In genomic region chr4:17560065-17560673, GRCh38 we compare ENCODE assay signal across 1 cellular context.
TF ChIP-seq lines count a peak whose summit lies in the region.

No MANE protein-coding gene starts in this region.

TF ChIP-seq in HepG2, 621 proteins besides CTCF, POLR2A, EP300 and RAD21 (continued from another document and continues in another):
- no peak; the same call in 1 of the 2 replicates for TF ChIP-seq ZNF687 (CRISPR knock-in tag; IDR thresholded peaks at IDR 0.05)
- no peak for TF ChIP-seq KDM6A (CRISPR knock-in tag; IDR thresholded peaks at IDR 0.05; ENCODE audit: low read depth)
- no peak for TF ChIP-seq MAF1 (CRISPR knock-in tag; IDR thresholded peaks at IDR 0.05; ENCODE audit: borderline replicate concordance)
- TF ChIP-seq RARA (CRISPR knock-in tag; IDR thresholded peaks at IDR 0.05), result peak; percentile 65
- no peak for TF ChIP-seq KMT2B (CRISPR knock-in tag; IDR thresholded peaks at IDR 0.05)
- TF ChIP-seq MED1 (CRISPR knock-in tag; IDR thresholded peaks at IDR 0.05), result no peak
- peak; percentile 82 for TF ChIP-seq KDM1A (CRISPR knock-in tag; IDR thresholded peaks at IDR 0.05)
- no peak for TF ChIP-seq DMTF1 (CRISPR knock-in tag; IDR thresholded peaks at IDR 0.05)
- TF ChIP-seq PCBP2 (optimal IDR thresholded peaks at IDR 0.05; ENCODE audit: low read depth, low read length, poor library complexity, severe bottlenecking), result no peak
- no peak for TF ChIP-seq SMYD3 (CRISPR knock-in tag; IDR thresholded peaks at IDR 0.05)
- TF ChIP-seq MAFK (conservative IDR thresholded peaks at IDR 0.05 in 1 of 2, IDR thresholded peaks at IDR 0.05 in 1 of 2; ENCODE audit: low read length in 2 of 2), result no peak
- no peak for TF ChIP-seq POLR2G (IDR thresholded peaks at IDR 0.05; ENCODE audit: low read depth, low read length)
- TF ChIP-seq FOXA1 (IDR thresholded peaks at IDR 0.05), result no peak
- TF ChIP-seq FOXA1 (CRISPR knock-in tag; IDR thresholded peaks at IDR 0.05), result no peak
- no peak for TF ChIP-seq MATR3 (CRISPR knock-in tag; IDR thresholded peaks at IDR 0.05)
- TF ChIP-seq, protein P1, sequence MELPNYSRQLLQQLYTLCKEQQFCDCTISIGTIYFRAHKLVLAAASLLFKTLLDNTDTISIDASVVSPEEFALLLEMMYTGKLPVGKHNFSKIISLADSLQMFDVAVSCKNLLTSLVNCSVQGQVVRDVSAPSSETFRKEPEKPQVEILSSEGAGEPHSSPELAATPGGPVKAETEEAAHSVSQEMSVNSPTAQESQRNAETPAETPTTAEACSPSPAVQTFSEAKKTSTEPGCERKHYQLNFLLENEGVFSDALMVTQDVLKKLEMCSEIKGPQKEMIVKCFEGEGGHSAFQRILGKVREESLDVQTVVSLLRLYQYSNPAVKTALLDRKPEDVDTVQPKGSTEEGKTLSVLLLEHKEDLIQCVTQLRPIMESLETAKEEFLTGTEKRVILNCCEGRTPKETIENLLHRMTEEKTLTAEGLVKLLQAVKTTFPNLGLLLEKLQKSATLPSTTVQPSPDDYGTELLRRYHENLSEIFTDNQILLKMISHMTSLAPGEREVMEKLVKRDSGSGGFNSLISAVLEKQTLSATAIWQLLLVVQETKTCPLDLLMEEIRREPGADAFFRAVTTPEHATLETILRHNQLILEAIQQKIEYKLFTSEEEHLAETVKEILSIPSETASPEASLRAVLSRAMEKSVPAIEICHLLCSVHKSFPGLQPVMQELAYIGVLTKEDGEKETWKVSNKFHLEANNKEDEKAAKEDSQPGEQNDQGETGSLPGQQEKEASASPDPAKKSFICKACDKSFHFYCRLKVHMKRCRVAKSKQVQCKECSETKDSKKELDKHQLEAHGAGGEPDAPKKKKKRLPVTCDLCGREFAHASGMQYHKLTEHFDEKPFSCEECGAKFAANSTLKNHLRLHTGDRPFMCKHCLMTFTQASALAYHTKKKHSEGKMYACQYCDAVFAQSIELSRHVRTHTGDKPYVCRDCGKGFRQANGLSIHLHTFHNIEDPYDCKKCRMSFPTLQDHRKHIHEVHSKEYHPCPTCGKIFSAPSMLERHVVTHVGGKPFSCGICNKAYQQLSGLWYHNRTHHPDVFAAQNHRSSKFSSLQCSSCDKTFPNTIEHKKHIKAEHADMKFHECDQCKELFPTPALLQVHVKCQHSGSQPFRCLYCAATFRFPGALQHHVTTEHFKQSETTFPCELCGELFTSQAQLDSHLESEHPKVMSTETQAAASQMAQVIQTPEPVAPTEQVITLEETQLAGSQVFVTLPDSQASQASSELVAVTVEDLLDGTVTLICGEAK (IDR thresholded peaks at IDR 0.05), result no peak
- TF ChIP-seq, protein P1 (CRISPR knock-in tag; IDR thresholded peaks at IDR 0.05), result no peak; the same call in 1 of the 2 replicates
- no peak for TF ChIP-seq SUZ12 (IDR thresholded peaks at IDR 0.05; ENCODE audit: low read depth, low read length)
- TF ChIP-seq ATF7 (IDR thresholded peaks at IDR 0.05), result peak; percentile 61
- no peak for TF ChIP-seq ATF7 (CRISPR knock-in tag; IDR thresholded peaks at IDR 0.05)
- no peak for TF ChIP-seq GLMP (CRISPR knock-in tag; IDR thresholded peaks at IDR 0.05; ENCODE audit: borderline replicate concordance)
- TF ChIP-seq ZNF329 (CRISPR knock-in tag; IDR thresholded peaks at IDR 0.05; ENCODE audit: low read depth), result no peak
- no peak for TF ChIP-seq ONECUT2 (CRISPR knock-in tag; IDR thresholded peaks at IDR 0.05)
- TF ChIP-seq CSRNP1 (CRISPR knock-in tag; IDR thresholded peaks at IDR 0.05), result no peak
- no peak for TF ChIP-seq EEA1 (CRISPR knock-in tag; IDR thresholded peaks at IDR 0.05; ENCODE audit: borderline replicate concordance)
- no peak for TF ChIP-seq ZNF333 (CRISPR knock-in tag; IDR thresholded peaks at IDR 0.05; ENCODE audit: borderline replicate concordance)
- TF ChIP-seq ZNF841 (CRISPR knock-in tag; IDR thresholded peaks at IDR 0.05; ENCODE audit: borderline replicate concordance), result no peak
- TF ChIP-seq, protein P2, sequence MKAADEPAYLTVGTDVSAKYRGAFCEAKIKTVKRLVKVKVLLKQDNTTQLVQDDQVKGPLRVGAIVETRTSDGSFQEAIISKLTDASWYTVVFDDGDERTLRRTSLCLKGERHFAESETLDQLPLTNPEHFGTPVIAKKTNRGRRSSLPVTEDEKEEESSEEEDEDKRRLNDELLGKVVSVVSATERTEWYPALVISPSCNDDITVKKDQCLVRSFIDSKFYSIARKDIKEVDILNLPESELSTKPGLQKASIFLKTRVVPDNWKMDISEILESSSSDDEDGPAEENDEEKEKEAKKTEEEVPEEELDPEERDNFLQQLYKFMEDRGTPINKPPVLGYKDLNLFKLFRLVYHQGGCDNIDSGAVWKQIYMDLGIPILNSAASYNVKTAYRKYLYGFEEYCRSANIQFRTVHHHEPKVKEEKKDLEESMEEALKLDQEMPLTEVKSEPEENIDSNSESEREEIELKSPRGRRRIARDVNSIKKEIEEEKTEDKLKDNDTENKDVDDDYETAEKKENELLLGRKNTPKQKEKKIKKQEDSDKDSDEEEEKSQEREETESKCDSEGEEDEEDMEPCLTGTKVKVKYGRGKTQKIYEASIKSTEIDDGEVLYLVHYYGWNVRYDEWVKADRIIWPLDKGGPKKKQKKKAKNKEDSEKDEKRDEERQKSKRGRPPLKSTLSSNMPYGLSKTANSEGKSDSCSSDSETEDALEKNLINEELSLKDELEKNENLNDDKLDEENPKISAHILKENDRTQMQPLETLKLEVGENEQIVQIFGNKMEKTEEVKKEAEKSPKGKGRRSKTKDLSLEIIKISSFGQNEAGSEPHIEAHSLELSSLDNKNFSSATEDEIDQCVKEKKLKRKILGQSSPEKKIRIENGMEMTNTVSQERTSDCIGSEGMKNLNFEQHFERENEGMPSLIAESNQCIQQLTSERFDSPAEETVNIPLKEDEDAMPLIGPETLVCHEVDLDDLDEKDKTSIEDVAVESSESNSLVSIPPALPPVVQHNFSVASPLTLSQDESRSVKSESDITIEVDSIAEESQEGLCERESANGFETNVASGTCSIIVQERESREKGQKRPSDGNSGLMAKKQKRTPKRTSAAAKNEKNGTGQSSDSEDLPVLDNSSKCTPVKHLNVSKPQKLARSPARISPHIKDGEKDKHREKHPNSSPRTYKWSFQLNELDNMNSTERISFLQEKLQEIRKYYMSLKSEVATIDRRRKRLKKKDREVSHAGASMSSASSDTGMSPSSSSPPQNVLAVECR (CRISPR knock-in tag; IDR thresholded peaks at IDR 0.05; ENCODE audit: borderline replicate concordance), result no peak
- peak; percentile 30; the same call in 1 of the 2 replicates for TF ChIP-seq SAP130 (CRISPR knock-in tag; IDR thresholded peaks at IDR 0.05; ENCODE audit: low read depth)
- TF ChIP-seq, protein P3, sequence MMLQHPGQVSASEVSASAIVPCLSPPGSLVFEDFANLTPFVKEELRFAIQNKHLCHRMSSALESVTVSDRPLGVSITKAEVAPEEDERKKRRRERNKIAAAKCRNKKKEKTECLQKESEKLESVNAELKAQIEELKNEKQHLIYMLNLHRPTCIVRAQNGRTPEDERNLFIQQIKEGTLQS (CRISPR knock-in tag; IDR thresholded peaks at IDR 0.05), result peak; percentile 89
- TF ChIP-seq TAF1 (CRISPR knock-in tag; IDR thresholded peaks at IDR 0.05), result no peak
- peak; percentile 77 for TF ChIP-seq SALL1 (CRISPR knock-in tag; IDR thresholded peaks at IDR 0.05)
- TF ChIP-seq PCBP1 (IDR thresholded peaks at IDR 0.05; ENCODE audit: borderline replicate concordance, low read depth, low read length), result no peak
- TF ChIP-seq KLF6 (CRISPR knock-in tag; IDR thresholded peaks at IDR 0.05), result no peak
- no peak for TF ChIP-seq KLF9 (CRISPR knock-in tag; IDR thresholded peaks at IDR 0.05; ENCODE audit: low read depth)
- no peak for TF ChIP-seq TBP (CRISPR knock-in tag; IDR thresholded peaks at IDR 0.05)
- no peak for TF ChIP-seq REXO4 (CRISPR knock-in tag; IDR thresholded peaks at IDR 0.05; ENCODE audit: borderline replicate concordance)
- TF ChIP-seq BHLHE40 (IDR thresholded peaks at IDR 0.05; ENCODE audit: low read length), result no peak
- no peak for TF ChIP-seq HNRNPUL1 (IDR thresholded peaks at IDR 0.05; ENCODE audit: low read depth, low read length)
- TF ChIP-seq TSC22D2 (CRISPR knock-in tag; IDR thresholded peaks at IDR 0.05; ENCODE audit: borderline replicate concordance), result no peak
